ENCODE assay signal across 11 cellular contexts in the genomic region with DNA sequence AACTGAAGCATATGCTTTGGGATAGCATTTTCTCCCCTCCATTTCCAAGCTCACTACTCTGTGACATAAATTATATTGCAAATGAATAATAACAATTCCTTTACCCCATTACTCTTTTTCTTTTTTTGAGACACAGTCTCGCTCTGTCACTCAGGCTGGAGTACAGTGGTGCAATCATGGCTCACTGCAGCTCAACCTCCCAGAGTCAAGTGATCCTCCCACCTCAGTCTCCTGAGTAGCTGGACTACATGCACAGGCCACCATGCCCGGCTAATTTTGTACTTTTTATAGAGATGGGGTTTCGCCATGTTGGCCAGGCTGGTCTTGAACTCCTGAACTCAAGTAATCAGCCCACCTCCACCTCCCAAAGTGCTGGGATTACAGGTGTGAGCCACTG.
"Had no signal": no experiment of that assay in that cellular context is flagged by ENCODE, and none has a peak within 500 bp of the region (broad histone marks: within the 10 kb centered on the region; RNA-seq: fewer than 3 reads in every experiment).

No MANE protein-coding gene starts in this region.

- DNase-seq: natural killer cell; stimulated activated CD4-positive, alpha-beta T cell treated with anti-CD3 and anti-CD28 coated beads, Interleukin-12 subunit alpha, Interleukin-12 subunit beta, amount 100 ng/mL, for 4 hours; stimulated activated naive CD4-positive, alpha-beta T cell treated with Interleukin-2 at 50 U/mL for 16 hours had no signal

- H3K4me1 ChIP-seq: colonic mucosa, pancreas had no signal

- H3K27ac ChIP-seq: colonic mucosa, heart right ventricle, neural progenitor cell, pancreas, skin epidermis had no signal

- H3K27me3 Mint-ChIP-seq: progenitor cell of endocrine pancreas, type B pancreatic cell had no signal

- H3K36me3 ChIP-seq: colonic mucosa, neural progenitor cell, pancreas had no signal

- H3K27ac Mint-ChIP-seq: natural killer cell, neural progenitor cell had no signal

- H3K4me1 Mint-ChIP-seq: natural killer cell had no signal

- H3K27me3 ChIP-seq: colonic mucosa, neural progenitor cell, pancreas had no signal

- H3K4me3 ChIP-seq: colonic mucosa, heart right ventricle, neural progenitor cell, pancreas, skin epidermis had no signal

- H3K4me3 Mint-ChIP-seq: mesothelial cell of epicardium, natural killer cell, neural progenitor cell, type B pancreatic cell had no signal

- H3K9me3 ChIP-seq: colonic mucosa, heart right ventricle, pancreas had no signal

- H3K36me3 Mint-ChIP-seq: mesothelial cell of epicardium, natural killer cell had no signal

- H3K9me3 Mint-ChIP-seq: mesothelial cell of epicardium, natural killer cell, neural progenitor cell, type B pancreatic cell had no signal
